In genomic region chr19:35399948-35400772, GRCh38 we compare ENCODE assay signal across 2 cellular contexts.
TF ChIP-seq lines count a peak whose summit lies in the region.

No MANE protein-coding gene starts in this region.

TF ChIP-seq in HEK293, 187 proteins besides CTCF, POLR2A, EP300 and RAD21:
- TF ChIP-seq ZNF148 (tag by site-specific recombination; IDR thresholded peaks at IDR 0.05; ENCODE audit: borderline replicate concordance) (0 out of 2 replicates have a peak, but pooled peaks have one; percentile 15), ZNF239 (tag by site-specific recombination; IDR thresholded peaks at IDR 0.05) (no peak), ZNF223 (tag by site-specific recombination; IDR thresholded peaks at IDR 0.05) (no peak), PRDM6 (tag by site-specific recombination; IDR thresholded peaks at IDR 0.05) (no peak), ZNF521 (tag by site-specific recombination; IDR thresholded peaks at IDR 0.05) (0 out of 2 replicates have a peak, but pooled peaks have one; percentile 32), GLIS2 (tag by site-specific recombination; IDR thresholded peaks at IDR 0.05) (no peak), HOXA7 (CRISPR knock-in tag; IDR thresholded peaks at IDR 0.05; ENCODE audit: borderline replicate concordance) (no peak), ZNF121 (tag by site-specific recombination; IDR thresholded peaks at IDR 0.05) (peak; percentile 84; the same call in 1 of the 2 replicates), ZNF184 (tag by site-specific recombination; IDR thresholded peaks at IDR 0.05) (no peak), REPIN1 (tag by site-specific recombination; IDR thresholded peaks at IDR 0.05; ENCODE audit: low read depth) (no peak), ZNF76 (tag by site-specific recombination; IDR thresholded peaks at IDR 0.05; ENCODE audit: borderline replicate concordance, low read depth) (no peak), ZSCAN18 (tag by site-specific recombination; IDR thresholded peaks at IDR 0.05) (no peak; the same call in 1 of the 2 replicates), PRDM1 (tag by site-specific recombination; IDR thresholded peaks at IDR 0.05) (peak; percentile 84), ZNF366 (tag by site-specific recombination; conservative IDR thresholded peaks at IDR 0.05) (peak; percentile 96), ZNF324 (tag by site-specific recombination; IDR thresholded peaks at IDR 0.05) (no peak), ZNF785 (tag by site-specific recombination; IDR thresholded peaks at IDR 0.05) (no peak), ZNF112 (tag by site-specific recombination; IDR thresholded peaks at IDR 0.05) (no peak), FEZF1 (tag by site-specific recombination; IDR thresholded peaks at IDR 0.05) (no peak), ZSCAN5A (tag by site-specific recombination; IDR thresholded peaks at IDR 0.05) (no peak)

TF ChIP-seq in K562, 482 proteins besides CTCF, POLR2A, EP300 and RAD21:
- no peak for TF ChIP-seq FOXK1 (CRISPR knock-in tag; IDR thresholded peaks at IDR 0.05; ENCODE audit: borderline replicate concordance)
- TF ChIP-seq CCAR2 (IDR thresholded peaks at IDR 0.05; ENCODE audit: low read depth, low read length) = no peak
- no peak for TF ChIP-seq SMARCE1 (IDR thresholded peaks at IDR 0.05)
- TF ChIP-seq ZNF121 (CRISPR knock-in tag; conservative IDR thresholded peaks at IDR 0.05) = peak; percentile 51
- no peak for TF ChIP-seq DNMT1 (IDR thresholded peaks at IDR 0.05)
- no peak for TF ChIP-seq HNRNPK (IDR thresholded peaks at IDR 0.05; ENCODE audit: low read depth, low read length, poor library complexity, severe bottlenecking)
- no peak for TF ChIP-seq POLR2G (IDR thresholded peaks at IDR 0.05; ENCODE audit: low read depth, low read length)
- peak in 1 of 2 experiments; percentile 20; a peak in 1 of 4 replicates for TF ChIP-seq HDAC1 (IDR thresholded peaks at IDR 0.05)
- TF ChIP-seq MLX (CRISPR knock-in tag; conservative IDR thresholded peaks at IDR 0.05) = no peak
- no peak for TF ChIP-seq NR1H2 (CRISPR knock-in tag; IDR thresholded peaks at IDR 0.05)
- TF ChIP-seq ZNF316 (IDR thresholded peaks at IDR 0.05) = no peak
- no peak for TF ChIP-seq BCL6 (CRISPR knock-in tag; IDR thresholded peaks at IDR 0.05)
- no peak for TF ChIP-seq SLC30A9 (CRISPR knock-in tag; IDR thresholded peaks at IDR 0.05)
- no peak for TF ChIP-seq STAG1 (CRISPR knock-in tag; IDR thresholded peaks at IDR 0.05; ENCODE audit: borderline replicate concordance)
- TF ChIP-seq GTF3C2 (IDR thresholded peaks at IDR 0.05; ENCODE audit: borderline replicate concordance, extremely low read depth, insufficient read length) = no peak
- TF ChIP-seq CHD7 (IDR thresholded peaks at IDR 0.05; ENCODE audit: low read depth, low read length) = no peak
- no peak for TF ChIP-seq NFIC (IDR thresholded peaks at IDR 0.05)
- peak; percentile 99 for TF ChIP-seq ZNF512 (tag; IDR thresholded peaks at IDR 0.05)
- TF ChIP-seq MLLT1 (IDR thresholded peaks at IDR 0.05) = no peak
- TF ChIP-seq ZC3H8 (IDR thresholded peaks at IDR 0.05) = no peak
- TF ChIP-seq HDAC8 (tag; IDR thresholded peaks at IDR 0.05) = no peak
